8 cellular contexts compared by ENCODE assay signal in genomic region chr17:38545531-38546225, GRCh38.
"Had no signal": no experiment of that assay in that cellular context is flagged by ENCODE, and none has a peak within 500 bp of the region (broad histone marks: within the 10 kb centered on the region; RNA-seq: fewer than 3 reads in every experiment).

No MANE protein-coding gene starts in this region.

- H3K4me3 ChIP-seq: GM23338, K562 had no signal

- DNase-seq: HCEC 1CT, IMR-90, KG1 had no signal

- FAIRE-seq: H1, H54, K562 had no signal

- H3K4me2 ChIP-seq: GM23338 had no signal

- H2AFZ ChIP-seq: GM23338 had no signal

- ATAC-seq: K562 had no signal

- H3K27ac ChIP-seq: HL-60 had no signal
